19 cellular contexts compared by ENCODE assay signal in genomic region chr13:30567072-30567471, GRCh38.
"Had no signal": no experiment of that assay in that cellular context is flagged by ENCODE, and none has a peak within 500 bp of the region (broad histone marks: within the 10 kb centered on the region; RNA-seq: fewer than 3 reads in every experiment).

No MANE protein-coding gene starts in this region.

- FAIRE-seq: bronchial epithelial cell, endometrium had no signal

- ATAC-seq: activated T-cell treated with anti-CD3 and anti-CD28 coated beads, Interleukin-2, amount 50 U/mL, for 4 hours; esophagus mucosa; naive thymus-derived CD4-positive, alpha-beta T cell; psoas muscle; right lobe of liver; stimulated activated naive B cell treated with anti-CD40 and anti-IgM and Interleukin-4, amounts not matched to agents 10 μg/mL and 1 μg/mL and 100 μg/mL, for 72 hours had no signal

- H3K9me3 Mint-ChIP-seq: activated T-cell treated with anti-CD3 and anti-CD28 coated beads, Interleukin-2, amount 50 U/mL, for 4 hours; stimulated activated naive B cell treated with anti-CD40 and anti-IgM and Interleukin-4, amounts not matched to agents 10 μg/mL and 1 μg/mL and 100 μg/mL, for 72 hours; type B pancreatic cell had no signal

- DNase-seq: activated CD4-positive, alpha-beta T cell treated with anti-CD3 and anti-CD28 coated beads, Interleukin-2, amount 50 U/mL, for 1 hour; activated CD4-positive, CD25-positive, alpha-beta regulatory T cell; activated effector memory CD4-positive, alpha-beta T cell treated with anti-CD3 and anti-CD28 coated beads, Interleukin-2, amount 50 U/mL, for 16 hours; activated T-cell treated with anti-CD3 and anti-CD28 coated beads, Interleukin-2, amount 50 U/mL, for 4 hours; aorta; dorsolateral prefrontal cortex; mammary epithelial cell; naive thymus-derived CD4-positive, alpha-beta T cell; nucleus accumbens; psoas muscle; right lobe of liver; spleen; stimulated activated CD4-positive, alpha-beta T cell treated with anti-CD3 and anti-CD28 coated beads, Interleukin-1b, Interleukin-23, amount 100 ng/mL, for 48 hours; stimulated activated naive B cell treated with anti-CD40 and anti-IgM and Interleukin-4, amounts not matched to agents 10 μg/mL and 1 μg/mL and 100 μg/mL, for 72 hours had no signal

- H3K4me3 Mint-ChIP-seq: activated naive CD8-positive, alpha-beta T cell; activated T-cell treated with anti-CD3 and anti-CD28 coated beads, Interleukin-2, amount 50 U/mL, for 4 hours; naive thymus-derived CD4-positive, alpha-beta T cell; stimulated activated naive B cell treated with anti-CD40 and anti-IgM and Interleukin-4, amounts not matched to agents 10 μg/mL and 1 μg/mL and 100 μg/mL, for 72 hours; type B pancreatic cell had no signal

- H3K27ac Mint-ChIP-seq: activated naive CD8-positive, alpha-beta T cell; naive thymus-derived CD4-positive, alpha-beta T cell; stimulated activated naive B cell treated with anti-CD40 and anti-IgM and Interleukin-4, amounts not matched to agents 10 μg/mL and 1 μg/mL and 100 μg/mL, for 72 hours; type B pancreatic cell had no signal

- H3K27me3 Mint-ChIP-seq: activated naive CD8-positive, alpha-beta T cell; stimulated activated naive B cell treated with anti-CD40 and anti-IgM and Interleukin-4, amounts not matched to agents 10 μg/mL and 1 μg/mL and 100 μg/mL, for 72 hours; type B pancreatic cell had no signal
